ENCODE assay signal across 26 cellular contexts in genomic region chr10:48701941-48702340, GRCh38. TPM values are rescaled to one million over a fixed set of nuclear protein-coding genes. Genes with fewer than 3 reads are reported as not detected.
DNase-seq lines count a peak whose midpoint lies in the region; ATAC-seq and TF ChIP-seq lines count a peak whose summit lies in the region.
"Had no signal": no experiment of that assay in that cellular context is flagged by ENCODE, and none has a peak within 500 bp of the region (broad histone marks: within the 10 kb centered on the region; RNA-seq: fewer than 3 reads in every experiment).

No MANE protein-coding gene starts in this region.

- no peak for TF ChIP-seq CTCF in OCI-LY3 (IDR thresholded peaks at IDR 0.05; ENCODE audit: low read depth, low read length)
- TF ChIP-seq CTCF in endodermal cell (conservative IDR thresholded peaks at IDR 0.05) = no peak

- DNase-seq in endodermal cell = peak; percentile 15
- no peak for DNase-seq in CD1c-positive myeloid dendritic cell (ENCODE audit: extremely low spot score)
- DNase-seq in activated CD8-positive, alpha-beta memory T cell treated with anti-CD3 and anti-CD28 coated beads, Interleukin-2, amount 10 ng/mL, durations not matched to agents 7 days and 5 days = no peak
- no peak for DNase-seq in KBM-7
- DNase-seq: AML-193, Calu3, DMS153, DND-41, MM.1S, NCI-H1092, NCI-H1417 treated with DMSO at 0.1 percent for 48 hours, NCI-H1694 treated with DMSO at 0.1 percent for 48 hours, NCI-H2081, NCI-H2227 treated with DMSO at 0.1 percent for 48 hours, NCI-H526 treated with DMSO at 0.1 percent for 48 hours, SHP77 had no signal

- no peaks in the 10 kb centered on the region for H3K36me3 Mint-ChIP-seq in endodermal cell (ENCODE audit: low read depth)
- H3K36me3 Mint-ChIP-seq in stimulated activated memory B cell treated with anti-CD40 and anti-IgM and Interleukin-4, amounts not matched to agents 10 μg/mL and 1 μg/mL and 100 μg/mL, for 72 hours = peaks cover 79% of the 10 kb centered on the region
- no peaks in the 10 kb centered on the region for H3K36me3 Mint-ChIP-seq in activated CD8-positive, alpha-beta memory T cell treated with anti-CD3 and anti-CD28 coated beads, Interleukin-2, amount 10 ng/mL, durations not matched to agents 7 days and 5 days

- H3K4me3 ChIP-seq in BLaER1 (no peak overlapping the region), OCI-LY3 (ENCODE audit: low read length) (no peak overlapping the region), endodermal cell (ENCODE audit: low read length) (no peak overlapping the region)

- H4K20me1 ChIP-seq in BLaER1 (peaks cover 24% of the 10 kb centered on the region; the same call in 1 of the 2 replicates), OCI-LY3 (ENCODE audit: insufficient read depth, low read length) (peaks cover 92% of the 10 kb centered on the region)

- no peaks in the 10 kb centered on the region for H3K4me1 Mint-ChIP-seq in endodermal cell
- peaks cover 100% of the 10 kb centered on the region for H3K4me1 Mint-ChIP-seq in stimulated activated memory B cell treated with anti-CD40 and anti-IgM and Interleukin-4, amounts not matched to agents 10 μg/mL and 1 μg/mL and 100 μg/mL, for 72 hours
- H3K4me1 Mint-ChIP-seq in activated CD8-positive, alpha-beta memory T cell treated with anti-CD3 and anti-CD28 coated beads, Interleukin-2, amount 10 ng/mL, durations not matched to agents 7 days and 5 days = no peaks in the 10 kb centered on the region

- H3K4me2 ChIP-seq in BLaER1 (peak overlapping the region; percentile 53), OCI-LY3 (ENCODE audit: low read length) (peak overlapping the region; percentile 79)

- H3K4me3 Mint-ChIP-seq in endodermal cell = no peak overlapping the region
- H3K4me3 Mint-ChIP-seq in stimulated activated memory B cell treated with anti-CD40 and anti-IgM and Interleukin-4, amounts not matched to agents 10 μg/mL and 1 μg/mL and 100 μg/mL, for 72 hours = no peak overlapping the region
- H3K4me3 Mint-ChIP-seq in activated CD8-positive, alpha-beta memory T cell treated with anti-CD3 and anti-CD28 coated beads, Interleukin-2, amount 10 ng/mL, durations not matched to agents 7 days and 5 days = no peak overlapping the region
- H3K4me3 Mint-ChIP-seq: CD14-positive monocyte had no signal

- no peak overlapping the region for H3K27ac ChIP-seq in BLaER1
- H3K27ac ChIP-seq in OCI-LY3 (ENCODE audit: low read length) = peak overlapping the region; percentile 94
- H3K27ac ChIP-seq in endodermal cell (ENCODE audit: low read depth, low read length) = no peak overlapping the region
- H3K27ac ChIP-seq: HL-60, RWPE1 had no signal

- H3K27ac Mint-ChIP-seq in endodermal cell = no peak overlapping the region
- peak overlapping the region; percentile 82 for H3K27ac Mint-ChIP-seq in stimulated activated memory B cell treated with anti-CD40 and anti-IgM and Interleukin-4, amounts not matched to agents 10 μg/mL and 1 μg/mL and 100 μg/mL, for 72 hours
- no peak overlapping the region for H3K27ac Mint-ChIP-seq in activated CD8-positive, alpha-beta memory T cell treated with anti-CD3 and anti-CD28 coated beads, Interleukin-2, amount 10 ng/mL, durations not matched to agents 7 days and 5 days

- H3K27me3 Mint-ChIP-seq in endodermal cell (ENCODE audit: insufficient read depth) = peaks cover 9% of the 10 kb centered on the region
- H3K27me3 Mint-ChIP-seq in stimulated activated memory B cell treated with anti-CD40 and anti-IgM and Interleukin-4, amounts not matched to agents 10 μg/mL and 1 μg/mL and 100 μg/mL, for 72 hours = no peaks in the 10 kb centered on the region
- H3K27me3 Mint-ChIP-seq in activated CD8-positive, alpha-beta memory T cell treated with anti-CD3 and anti-CD28 coated beads, Interleukin-2, amount 10 ng/mL, durations not matched to agents 7 days and 5 days = peaks cover 7% of the 10 kb centered on the region

- H3K27me3 ChIP-seq in BLaER1 (no peaks in the 10 kb centered on the region), OCI-LY3 (ENCODE audit: low read depth, low read length) (no peaks in the 10 kb centered on the region), endodermal cell (ENCODE audit: control insufficient read depth, insufficient read depth, low read length, poor library complexity, severe bottlenecking) (no peaks in the 10 kb centered on the region)

- H3K36me3 ChIP-seq in BLaER1 (no peaks in the 10 kb centered on the region), OCI-LY3 (replicated peaks; ENCODE audit: low read depth, low read length) (peaks cover 38% of the 10 kb centered on the region), endodermal cell (ENCODE audit: control insufficient read depth, insufficient read depth, low read length) (no peaks in the 10 kb centered on the region)

- in situ Hi-C loops in KBM-7 (cut with MboI; ENCODE audit: low pct_unique_long_range_greater_than_20kb, low sequenced_read_pairs) = no loop called here

- peaks cover 100% of the 10 kb centered on the region for H3K79me2 ChIP-seq in OCI-LY3 (ENCODE audit: low read length)

- H3K4me1 ChIP-seq in BLaER1 (peaks cover 29% of the 10 kb centered on the region), OCI-LY3 (ENCODE audit: low read length) (peaks cover 99% of the 10 kb centered on the region), endodermal cell (ENCODE audit: control insufficient read depth, insufficient read depth, low read length) (no peaks in the 10 kb centered on the region)

- H3K9me3 ChIP-seq in BLaER1 (no peaks in the 10 kb centered on the region), OCI-LY3 (ENCODE audit: insufficient read depth, low read length) (no peaks in the 10 kb centered on the region), endodermal cell (ENCODE audit: control insufficient read depth, low read length) (no peaks in the 10 kb centered on the region)

- no peaks in the 10 kb centered on the region for H3K9me3 Mint-ChIP-seq in endodermal cell
- no peaks in the 10 kb centered on the region for H3K9me3 Mint-ChIP-seq in stimulated activated memory B cell treated with anti-CD40 and anti-IgM and Interleukin-4, amounts not matched to agents 10 μg/mL and 1 μg/mL and 100 μg/mL, for 72 hours
- no peaks in the 10 kb centered on the region for H3K9me3 Mint-ChIP-seq in activated CD8-positive, alpha-beta memory T cell treated with anti-CD3 and anti-CD28 coated beads, Interleukin-2, amount 10 ng/mL, durations not matched to agents 7 days and 5 days (ENCODE audit: low read depth)

- CTCF ChIA-PET in activated CD8-positive, alpha-beta memory T cell treated with anti-CD3 and anti-CD28 coated beads, Interleukin-2, amount 10 ng/mL, durations not matched to agents 7 days and 5 days (lab: Charles Lee) = interaction anchor here (0.9 kb wide), 1 partner anchor 45 kb away, joined by 3 read pairs; no protein-coding TSS in a partner anchor

- ATAC-seq in stimulated activated memory B cell treated with anti-CD40 and anti-IgM and Interleukin-4, amounts not matched to agents 10 μg/mL and 1 μg/mL and 100 μg/mL, for 72 hours = no peak
- ATAC-seq in activated CD8-positive, alpha-beta memory T cell treated with anti-CD3 and anti-CD28 coated beads, Interleukin-2, amount 10 ng/mL, durations not matched to agents 7 days and 5 days = no peak
- ATAC-seq: Panc1 had no signal

- no peak overlapping the region for H2AFZ ChIP-seq in OCI-LY3 (ENCODE audit: low read depth, low read length)

- H3K9ac ChIP-seq in BLaER1 = no peak overlapping the region
- H3K9ac ChIP-seq in OCI-LY3 (ENCODE audit: low read length) = peak overlapping the region; percentile 27; the same call in 1 of the 2 replicates
- no peak overlapping the region for H3K9ac ChIP-seq in endodermal cell (ENCODE audit: extremely low read depth, low read length, poor library complexity, severe bottlenecking)

RNA-seq across cellular contexts. Expression of gene WDFY4, which starts 17.3 kb away (rescaled TPM):
- total RNA-seq in endodermal cell = not detected
- 0.04 TPM for polyA plus RNA-seq in endodermal cell (2013, experiment 1 of 2)
- polyA plus RNA-seq in endodermal cell (2013, experiment 2 of 2) = not detected
- total RNA-seq in activated CD8-positive, alpha-beta memory T cell treated with anti-CD3 and anti-CD28 coated beads, Interleukin-2, amount 10 ng/mL, durations not matched to agents 7 days and 5 days = under 1 TPM in 1 of 2 experiments, not detected in 1; 0.06 TPM
- total RNA-seq: Calu3, NCI-H460, SK-MEL-5 had no signal
- polyA plus RNA-seq: AG04450 had no signal
